10 cellular contexts compared by ENCODE assay signal in the genomic region with DNA sequence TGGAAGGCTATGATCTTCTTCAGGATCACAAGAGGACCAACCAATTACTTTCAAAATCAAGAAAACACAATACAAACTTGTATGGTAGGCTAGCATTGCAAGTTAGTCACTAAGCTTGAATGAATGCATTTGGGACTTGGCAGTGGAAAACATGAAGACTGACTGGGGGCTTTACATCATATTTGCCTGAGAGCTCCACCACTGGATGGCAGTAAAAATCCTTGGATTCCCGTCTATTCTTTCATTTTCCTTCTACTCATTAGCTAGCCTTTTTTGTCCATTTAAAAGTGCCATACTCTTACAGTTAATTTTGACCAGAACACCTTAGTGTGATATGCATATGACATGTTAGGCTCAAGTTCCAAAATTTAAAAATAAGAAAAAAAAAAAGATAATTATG.
A peak's percentile ranks its signal among the peaks of the same experiment; 100 is the strongest.
DNase-seq lines count a peak whose midpoint lies in the region; ATAC-seq and TF ChIP-seq lines count a peak whose summit lies in the region.
"Had no signal": no experiment of that assay in that cellular context is flagged by ENCODE, and none has a peak within 500 bp of the region (broad histone marks: within the 10 kb centered on the region; RNA-seq: fewer than 3 reads in every experiment).

No MANE protein-coding gene starts in this region.

- no peak overlapping the region for H3K27ac Mint-ChIP-seq in effector memory CD8-positive, alpha-beta T cell
- no peak overlapping the region for H3K27ac Mint-ChIP-seq in activated T-helper 17 cell treated with anti-CD3 and anti-CD28 coated beads, Interleukin-2, amount 50 U/mL, for 72 hours

- intact Hi-C loops in OCI-LY7 (cut with micrococcal nuclease; ENCODE audit: unreplicated experiment), result loop anchor here (10.0 kb wide), 1 partner anchor 172 kb away; no protein-coding TSS in a partner anchor

- no peaks in the 10 kb centered on the region for H3K4me1 ChIP-seq in OCI-LY7 (ENCODE audit: insufficient read depth, low read length, poor library complexity, severe bottlenecking)
- peaks cover 12% of the 10 kb centered on the region for H3K4me1 ChIP-seq in skeletal muscle satellite cell (ENCODE audit: control insufficient read depth, insufficient read depth, low read length)

- TF ChIP-seq CTCF in OCI-LY7 (conservative IDR thresholded peaks at IDR 0.05; ENCODE audit: low read length), result peak; percentile 65
- peak; percentile 72 for TF ChIP-seq CTCF in fibroblast of pulmonary artery (IDR thresholded peaks at IDR 0.05; ENCODE audit: low read length, missing control alignments)

- no peaks in the 10 kb centered on the region for H3K79me2 ChIP-seq in OCI-LY7 (ENCODE audit: insufficient read depth, low read depth, low read length)

- no peak overlapping the region for H3K27ac ChIP-seq in OCI-LY7 (ENCODE audit: low read depth, low read length, poor library complexity, severe bottlenecking)
- H3K27ac ChIP-seq: neutrophil had no signal

- ATAC-seq in GM21786 (IDR thresholded peaks at IDR 0.05; ENCODE audit: unreplicated experiment), result no peak
- no peak for ATAC-seq in effector memory CD8-positive, alpha-beta T cell (replicated peaks)
- ATAC-seq in activated T-helper 17 cell treated with anti-CD3 and anti-CD28 coated beads, Interleukin-2, amount 50 U/mL, for 72 hours (replicated peaks), result no peak

- peak overlapping the region; percentile 34 for H3K9ac ChIP-seq in skeletal muscle satellite cell (ENCODE audit: low read depth, low read length)

- H3K27me3 Mint-ChIP-seq in effector memory CD8-positive, alpha-beta T cell, result peaks cover 13 to 22% of the 10 kb centered on the region in 2 donors
- H3K27me3 Mint-ChIP-seq in activated T-helper 17 cell treated with anti-CD3 and anti-CD28 coated beads, Interleukin-2, amount 50 U/mL, for 72 hours, result peaks cover 12% of the 10 kb centered on the region

- H4K20me1 ChIP-seq in OCI-LY7 (ENCODE audit: insufficient read depth, low read length), result no peaks in the 10 kb centered on the region

- no TSS peak for BruUV-seq in OCI-LY7 (replicated peaks; lab: Mats Ljungman, UMichigan)

- peaks cover 0 to 7% of the 10 kb centered on the region in 2 donors for H3K9me3 Mint-ChIP-seq in effector memory CD8-positive, alpha-beta T cell
- peaks cover 2% of the 10 kb centered on the region for H3K9me3 Mint-ChIP-seq in activated T-helper 17 cell treated with anti-CD3 and anti-CD28 coated beads, Interleukin-2, amount 50 U/mL, for 72 hours

- H3K36me3 ChIP-seq in OCI-LY7 (ENCODE audit: insufficient read depth, low read length) (no peaks in the 10 kb centered on the region), skeletal muscle satellite cell (ENCODE audit: insufficient read depth, low read length) (no peaks in the 10 kb centered on the region)
- H3K36me3 ChIP-seq: neutrophil had no signal

- POLR2A ChIA-PET in OCI-LY7 (lab: Charles Lee), result interaction anchor here (0.5 to 0.7 kb wide), 2 partner anchors 30 to 282 kb away, joined by 3 to 4 read pairs; no protein-coding TSS in a partner anchor

- peaks cover 5% of the 10 kb centered on the region; the same call in 1 of the 2 replicates for H3K9me3 ChIP-seq in OCI-LY7 (ENCODE audit: low read length)
- H3K9me3 ChIP-seq in skeletal muscle satellite cell (replicated peaks; ENCODE audit: low read length), result peaks cover 3% of the 10 kb centered on the region
- H3K9me3 ChIP-seq: neutrophil had no signal

- CTCF ChIA-PET in OCI-LY7 (lab: Charles Lee; ENCODE audit: unreplicated experiment), result no interaction called here

- H3K9me2 ChIP-seq in OCI-LY7 (ENCODE audit: insufficient read depth, low read length), result no peaks in the 10 kb centered on the region

- H3K4me3 Mint-ChIP-seq in effector memory CD8-positive, alpha-beta T cell, result no peak overlapping the region
- H3K4me3 Mint-ChIP-seq in activated T-helper 17 cell treated with anti-CD3 and anti-CD28 coated beads, Interleukin-2, amount 50 U/mL, for 72 hours, result no peak overlapping the region

- H3K4me1 Mint-ChIP-seq in effector memory CD8-positive, alpha-beta T cell (ENCODE audit: low read depth in 2 of 2), result no peaks in the 10 kb centered on the region
- H3K4me1 Mint-ChIP-seq in activated T-helper 17 cell treated with anti-CD3 and anti-CD28 coated beads, Interleukin-2, amount 50 U/mL, for 72 hours, result no peaks in the 10 kb centered on the region

- no peak overlapping the region for H2AFZ ChIP-seq in OCI-LY7 (ENCODE audit: low read length)

- no peaks in the 10 kb centered on the region for H3K27me3 ChIP-seq in skeletal muscle satellite cell (ENCODE audit: control insufficient read depth, insufficient read depth, low read length)
- H3K27me3 ChIP-seq: neutrophil had no signal

- H3K36me3 Mint-ChIP-seq in effector memory CD8-positive, alpha-beta T cell (ENCODE audit: insufficient read depth), result peaks cover 8% of the 10 kb centered on the region
- H3K36me3 Mint-ChIP-seq in activated T-helper 17 cell treated with anti-CD3 and anti-CD28 coated beads, Interleukin-2, amount 50 U/mL, for 72 hours (ENCODE audit: low read depth), result no peaks in the 10 kb centered on the region

- DNase-seq in NCI-H82 (lab: John Stamatoyannopoulos, UW) (peak; percentile 27), NCI-H82 treated with DMSO at 0.1 percent for 48 hours (lab: John Stamatoyannopoulos, UW; ENCODE audit: unreplicated experiment) (no peak), OCI-LY7 (ENCODE audit: low spot score) (no peak), fibroblast of pulmonary artery (ENCODE audit: low read depth) (peak; percentile 78)
- DNase-seq in effector memory CD8-positive, alpha-beta T cell, result no peak
- DNase-seq: activated naive CD4-positive, alpha-beta T cell treated with anti-CD3 and anti-CD28 coated beads, Interleukin-2, amount 50 U/mL, for 16 hours had no signal

- H3K4me2 ChIP-seq in OCI-LY7 (ENCODE audit: low read length), result no peak overlapping the region
- H3K4me2 ChIP-seq in skeletal muscle satellite cell (ENCODE audit: low read length), result no peak overlapping the region

- H3K4me3 ChIP-seq in OCI-LY7 (ENCODE audit: low read depth, low read length, poor library complexity, severe bottlenecking) (no peak overlapping the region), fibroblast of pulmonary artery (replicated peaks; ENCODE audit: low read depth, low read length) (no peak overlapping the region), skeletal muscle satellite cell (ENCODE audit: low read length) (no peak overlapping the region)

Comparison
In these comparisons a context has a peak if more than half of its experiments do, and no peak if none do; other contexts are left out.
1. DNase-seq: peak in NCI-H82 (single experiment) and fibroblast of pulmonary artery (single experiment); none in NCI-H82 treated with DMSO at 0.1 percent for 48 hours (single experiment), OCI-LY7 (single experiment) and effector memory CD8-positive, alpha-beta T cell (0 of 3).